Comparison of ENCODE assay signal across 24 cellular contexts in the genomic region with DNA sequence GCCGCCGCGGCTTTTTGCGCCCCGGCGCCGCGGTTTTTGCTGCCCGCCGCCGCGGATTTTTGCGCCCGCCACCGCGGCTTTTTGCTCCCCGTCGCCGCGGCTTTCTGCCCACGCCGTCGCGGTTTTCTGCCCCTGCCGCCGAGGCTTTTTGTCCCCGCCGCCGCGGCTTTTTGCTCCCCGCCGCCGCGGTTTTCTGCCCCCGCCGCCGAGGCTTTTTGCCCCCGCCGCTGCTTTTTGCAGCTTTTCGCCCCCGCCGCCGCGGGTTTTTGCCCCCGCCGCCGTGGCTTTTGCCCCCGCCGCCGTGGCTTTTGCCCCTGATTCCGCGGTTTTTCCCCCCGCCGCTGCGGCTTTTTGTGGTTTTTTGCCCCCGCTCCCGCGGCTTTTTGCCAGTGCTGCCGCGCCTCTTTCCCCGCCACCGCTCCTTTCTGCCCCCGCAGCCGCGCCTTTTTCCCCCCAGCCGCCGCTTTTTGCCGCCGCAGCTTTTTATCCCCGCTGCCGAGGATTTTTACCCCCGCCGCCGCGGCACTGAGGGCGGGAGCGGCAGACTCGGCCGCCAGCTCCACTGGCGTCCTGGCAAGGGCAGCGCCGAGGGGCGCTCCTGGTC.
"Had no signal": no experiment of that assay in that cellular context is flagged by ENCODE, and none has a peak within 500 bp of the region (broad histone marks: within the 10 kb centered on the region; RNA-seq: fewer than 3 reads in every experiment).

No MANE protein-coding gene starts in this region.

- H3K4me3 ChIP-seq: cardiac muscle cell, SJSA1 had no signal

- H3K9me3 ChIP-seq: SJSA1 had no signal

- H3K4me1 ChIP-seq: SJSA1 had no signal

- ATAC-seq: activated CD4-positive, CD25-positive, alpha-beta regulatory T cell treated with anti-CD3 and anti-CD28 coated beads, Interleukin-2, amount 50 U/mL, for 24 hours; activated T-helper 17 cell treated with anti-CD3 and anti-CD28 coated beads, Interleukin-2, amount 50 U/mL, for 72 hours; Panc1; SK-N-SH treated with all-trans-retinoic acid at 6 μM for 48 hours had no signal

- H3K27ac ChIP-seq: cardiac muscle cell, SJSA1 had no signal

- H3K36me3 ChIP-seq: cardiac muscle cell, SJSA1 had no signal

- DNase-seq: activated CD4-positive, alpha-beta memory T cell treated with anti-CD3 and anti-CD28 coated beads, Interleukin-2, amount 10 ng/mL, durations not matched to agents 7 days and 5 days; activated CD4-positive, alpha-beta T cell treated with anti-CD3 and anti-CD28 coated beads for 48 hours; activated gamma-delta T cell; activated naive CD4-positive, alpha-beta T cell treated with anti-CD3 and anti-CD28 coated beads for 36 hours; activated T-cell treated with anti-CD3 and anti-CD28 coated beads for 4 hours; activated T-cell treated with anti-CD3 and anti-CD28 coated beads, Interleukin-2, amount 50 U/mL, for 48 hours; amygdala; KG1; NCI-H1092; NCI-H1417; NCI-H2029 treated with DMSO at 0.1 percent for 48 hours; NCI-H345; NCI-H510A; NCI-H526 treated with DMSO at 0.1 percent for 48 hours; NK-92 treated with Interleukin-12 subunit alpha and Interleukin-12 subunit beta, amount 100 ng/mL, for 24 hours; OCI-M1; RPMI8226; SHP77 had no signal

- H3K27me3 ChIP-seq: cardiac muscle cell, SJSA1 had no signal
